In the genomic region with DNA sequence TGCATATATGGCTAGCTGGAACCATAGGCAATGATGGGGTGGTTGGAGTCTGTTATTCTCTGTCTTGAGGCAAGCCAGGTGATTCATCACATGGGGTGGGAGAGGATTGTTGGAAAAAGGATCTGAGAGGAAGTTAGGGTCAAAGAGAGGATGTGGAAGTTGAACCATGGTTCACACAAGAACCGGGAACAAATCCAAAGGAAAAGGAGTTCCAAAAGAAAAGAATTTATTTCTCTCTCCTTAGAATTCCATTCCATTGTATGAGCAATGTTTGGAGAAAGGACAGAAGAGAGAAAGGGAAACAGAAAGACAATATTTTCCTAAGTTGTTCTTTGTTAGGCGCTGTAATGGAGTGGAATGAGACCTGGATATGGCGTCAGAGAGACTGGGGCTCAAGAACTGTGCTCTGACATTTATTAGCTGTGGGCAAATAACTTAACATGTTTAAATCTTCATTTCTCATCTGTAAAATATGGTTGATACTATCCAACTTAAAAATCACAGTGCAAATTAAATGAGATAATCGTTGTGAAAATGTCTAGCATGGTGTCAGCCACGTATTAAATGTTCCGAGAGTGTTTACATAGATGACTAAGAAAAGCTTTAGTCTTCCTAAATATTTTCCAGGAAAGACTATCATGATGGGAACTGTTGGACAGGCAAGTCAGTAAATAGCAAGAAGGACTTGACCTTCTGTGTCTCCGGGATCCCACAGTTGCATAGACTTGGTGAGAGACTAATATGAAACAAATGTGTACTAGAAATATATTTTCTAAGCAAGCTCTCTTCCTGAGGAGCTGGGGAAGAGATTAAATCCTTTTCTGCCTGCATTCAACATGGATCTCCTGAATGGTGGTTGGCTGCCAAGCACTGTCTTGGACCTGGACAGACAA, we compare ENCODE assay signal across 12 cellular contexts.
DNase-seq lines count a peak whose midpoint lies in the region; TF ChIP-seq lines count a peak whose summit lies in the region.
"Had no signal": no experiment of that assay in that cellular context is flagged by ENCODE, and none has a peak within 500 bp of the region (broad histone marks: within the 10 kb centered on the region; RNA-seq: fewer than 3 reads in every experiment).

No MANE protein-coding gene starts in this region.

- H3K4me1 Mint-ChIP-seq in progenitor cell of endocrine pancreas (ENCODE audit: low read depth): no peaks in the 10 kb centered on the region
- H3K4me1 Mint-ChIP-seq: stimulated activated naive CD8-positive, alpha-beta T cell treated with anti-CD3 and anti-CD28 coated beads, Interleukin-15, amount 100 ng/mL, for 72 hours; WTC11 had no signal

- DNase-seq in HCEC 1CT (peak; percentile 83), cardiac fibroblast (ENCODE audit: low read depth in 2 of 2) (peak; percentile 85 to 91), iris pigment epithelial cell (ENCODE audit: low read depth) (peak; percentile 75), spleen (no peak), SK-N-DZ (ENCODE audit: low spot score) (no peak), NCI-H146 (lab: John Stamatoyannopoulos, UW) (no peak), CD1c-positive myeloid dendritic cell (ENCODE audit: extremely low spot score) (no peak), progenitor cell of endocrine pancreas (ENCODE audit: low spot score, unreplicated experiment) (no peak)
- DNase-seq: activated gamma-delta T cell treated with Interleukin-2 at 50 U/mL for 16 hours; NCI-H2171 treated with DMSO at 0.1 percent for 48 hours; stimulated activated naive CD8-positive, alpha-beta T cell treated with anti-CD3 and anti-CD28 coated beads, Interleukin-15, amount 100 ng/mL, for 72 hours had no signal

- 70 to 86% (median 78%) methylated on average over 7 of the region's 7 CpGs for WGBS in spleen, 5 donors

- peak overlapping the region in 5 of 8 donors; percentile 15 to 54 (median 44) for H3K27ac ChIP-seq in spleen

- peaks cover 0 to 12% (median 0%) of the 10 kb centered on the region in 8 donors for H3K9me3 ChIP-seq in spleen

- H3K36me3 Mint-ChIP-seq in progenitor cell of endocrine pancreas (ENCODE audit: insufficient read depth): no peaks in the 10 kb centered on the region

- no peak overlapping the region for H3K27ac Mint-ChIP-seq in progenitor cell of endocrine pancreas
- H3K27ac Mint-ChIP-seq: stimulated activated naive CD8-positive, alpha-beta T cell treated with anti-CD3 and anti-CD28 coated beads, Interleukin-15, amount 100 ng/mL, for 72 hours; WTC11 had no signal

- no peak overlapping the region for H3K4me3 Mint-ChIP-seq in progenitor cell of endocrine pancreas (ENCODE audit: low read depth)
- H3K4me3 Mint-ChIP-seq: stimulated activated naive CD8-positive, alpha-beta T cell treated with anti-CD3 and anti-CD28 coated beads, Interleukin-15, amount 100 ng/mL, for 72 hours; WTC11 had no signal

- H3K4me3 ChIP-seq in cardiac fibroblast (replicated peaks in 1 of 2; ENCODE audit: low read depth in 2 of 2, low read length in 2 of 2) (no peak overlapping the region), spleen (no peak overlapping the region)

- H3K27me3 ChIP-seq in spleen (replicated peaks in 1 of 7): no peaks in the 10 kb centered on the region

- peaks cover 3% of the 10 kb centered on the region for H3K9me3 Mint-ChIP-seq in progenitor cell of endocrine pancreas (ENCODE audit: low read depth)

- no peak for TF ChIP-seq CTCF in cardiac fibroblast (IDR thresholded peaks at IDR 0.05; ENCODE audit: low read depth, low read length)
- no peak for TF ChIP-seq CTCF in spleen (IDR thresholded peaks at IDR 0.05 in 8 of 11, conservative IDR thresholded peaks at IDR 0.05 in 3 of 11)
- TF ChIP-seq CTCF in progenitor cell of endocrine pancreas (IDR thresholded peaks at IDR 0.05; ENCODE audit: unreplicated experiment): no peak

- no peaks in the 10 kb centered on the region for H3K4me1 ChIP-seq in spleen

- no peaks in the 10 kb centered on the region for H3K36me3 ChIP-seq in spleen

- TF ChIP-seq POLR2A in spleen (IDR thresholded peaks at IDR 0.05): no peak

- peaks cover 2% of the 10 kb centered on the region for H3K27me3 Mint-ChIP-seq in progenitor cell of endocrine pancreas

- intact Hi-C loops in spleen (cut with DNase I; ENCODE audit: low total_unique reads): no loop called here

Comparison
In these comparisons a context has a peak if more than half of its experiments do, and no peak if none do; other contexts are left out.
1. DNase-seq: peak in HCEC 1CT (single experiment), cardiac fibroblast (2 of 2) and iris pigment epithelial cell (single experiment); none in spleen (single experiment), SK-N-DZ (single experiment), NCI-H146 (single experiment), CD1c-positive myeloid dendritic cell (single experiment) and progenitor cell of endocrine pancreas (single experiment).